ENCODE assay signal across 10 cellular contexts in genomic region chr22:49768961-49769690, GRCh38. TPM values are rescaled to one million over a fixed set of nuclear protein-coding genes. Genes with fewer than 3 reads are reported as not detected.
DNase-seq lines count a peak whose midpoint lies in the region; ATAC-seq and TF ChIP-seq lines count a peak whose summit lies in the region.
"Had no signal": no experiment of that assay in that cellular context is flagged by ENCODE, and none has a peak within 500 bp of the region (broad histone marks: within the 10 kb centered on the region; RNA-seq: fewer than 3 reads in every experiment).

No MANE protein-coding gene starts in this region.

- H4K20me1 ChIP-seq in MM.1S (ENCODE audit: insufficient read depth, low read length) = no peaks in the 10 kb centered on the region

- H3K9me3 ChIP-seq in endodermal cell (ENCODE audit: control insufficient read depth, low read length) (peaks cover 9% of the 10 kb centered on the region), right lobe of liver (peaks cover 0 to 3% (median 0%) of the 10 kb centered on the region in 4 donors), transverse colon (peaks cover 14 to 16% of the 10 kb centered on the region in 2 donors), MM.1S (replicated peaks; ENCODE audit: insufficient read depth, low read length) (no peaks in the 10 kb centered on the region)

- H3K36me3 Mint-ChIP-seq in activated naive CD8-positive, alpha-beta T cell treated with anti-CD3 and anti-CD28 coated beads, Interleukin-2, amount 10 ng/mL, durations not matched to agents 7 days and 5 days = peaks cover 4% of the 10 kb centered on the region
- peaks cover 8% of the 10 kb centered on the region for H3K36me3 Mint-ChIP-seq in activated naive CD8-positive, alpha-beta T cell treated with anti-CD3 and anti-CD28 coated beads, Interleukin-2, amount 50 U/mL, for 24 hours (ENCODE audit: low read depth)
- H3K36me3 Mint-ChIP-seq in endodermal cell (ENCODE audit: low read depth) = peaks cover 18% of the 10 kb centered on the region

- 88 to 89% methylated on average over 6 to 24 of the region's 24 CpGs for WGBS in endodermal cell (ENCODE audit: insufficient coverage in 1 of 2, insufficient read length in 1 of 2), 2 experiments
- no CpG with 5 or more reads among the region's 24 CpGs for WGBS in right lobe of liver (ENCODE audit: insufficient coverage, low coverage, low lambda C conversion rate, missing lambda C conversion rate)
- 61% methylated on average over 24 of the region's 24 CpGs; no CpG with 5 or more reads in 1 of the 2 donors for WGBS in transverse colon (ENCODE audit: low coverage in 1 of 2), 2 donors

- peaks cover 3% of the 10 kb centered on the region; the same call in 1 of the 2 replicates for H3F3A ChIP-seq in MM.1S (ENCODE audit: insufficient read depth, low read length)

- no peak for ATAC-seq in activated naive CD8-positive, alpha-beta T cell treated with anti-CD3 and anti-CD28 coated beads, Interleukin-2, amount 10 ng/mL, durations not matched to agents 7 days and 5 days (ENCODE audit: low read depth)
- ATAC-seq in activated naive CD8-positive, alpha-beta T cell treated with anti-CD3 and anti-CD28 coated beads, Interleukin-2, amount 50 U/mL, for 24 hours = no peak
- peak; percentile 23 to 57 (median 40) for ATAC-seq in right lobe of liver

- H3K27me3 ChIP-seq in endodermal cell (ENCODE audit: control insufficient read depth, insufficient read depth, low read length, poor library complexity, severe bottlenecking) = no peaks in the 10 kb centered on the region
- no peaks in the 10 kb centered on the region for H3K27me3 ChIP-seq in right lobe of liver
- H3K27me3 ChIP-seq in transverse colon = no peaks in the 10 kb centered on the region
- no peaks in the 10 kb centered on the region for H3K27me3 ChIP-seq in MM.1S (replicated peaks; ENCODE audit: insufficient read depth, low read length)

- H3K9me3 Mint-ChIP-seq in activated naive CD8-positive, alpha-beta T cell treated with anti-CD3 and anti-CD28 coated beads, Interleukin-2, amount 10 ng/mL, durations not matched to agents 7 days and 5 days = peaks cover 3% of the 10 kb centered on the region
- peaks cover 6% of the 10 kb centered on the region for H3K9me3 Mint-ChIP-seq in activated naive CD8-positive, alpha-beta T cell treated with anti-CD3 and anti-CD28 coated beads, Interleukin-2, amount 50 U/mL, for 24 hours
- peaks cover 12% of the 10 kb centered on the region for H3K9me3 Mint-ChIP-seq in endodermal cell

- H3K27me3 Mint-ChIP-seq in activated naive CD8-positive, alpha-beta T cell treated with anti-CD3 and anti-CD28 coated beads, Interleukin-2, amount 10 ng/mL, durations not matched to agents 7 days and 5 days = no peaks in the 10 kb centered on the region
- H3K27me3 Mint-ChIP-seq in activated naive CD8-positive, alpha-beta T cell treated with anti-CD3 and anti-CD28 coated beads, Interleukin-2, amount 50 U/mL, for 24 hours = no peaks in the 10 kb centered on the region
- H3K27me3 Mint-ChIP-seq in endodermal cell (ENCODE audit: insufficient read depth) = no peaks in the 10 kb centered on the region
- H3K27me3 Mint-ChIP-seq: B cell had no signal

- TF ChIP-seq CTCF in endodermal cell (conservative IDR thresholded peaks at IDR 0.05) (no peak), right lobe of liver (IDR thresholded peaks at IDR 0.05) (no peak), transverse colon (IDR thresholded peaks at IDR 0.05) (no peak), MM.1S (IDR thresholded peaks at IDR 0.05; ENCODE audit: low read length) (no peak)

- H3K4me3 Mint-ChIP-seq in activated naive CD8-positive, alpha-beta T cell treated with anti-CD3 and anti-CD28 coated beads, Interleukin-2, amount 10 ng/mL, durations not matched to agents 7 days and 5 days = no peak overlapping the region
- no peak overlapping the region for H3K4me3 Mint-ChIP-seq in activated naive CD8-positive, alpha-beta T cell treated with anti-CD3 and anti-CD28 coated beads, Interleukin-2, amount 50 U/mL, for 24 hours
- H3K4me3 Mint-ChIP-seq in endodermal cell = no peak overlapping the region
- H3K4me3 Mint-ChIP-seq: B cell had no signal

- H3K9ac ChIP-seq in endodermal cell (ENCODE audit: extremely low read depth, low read length, poor library complexity, severe bottlenecking) (no peak overlapping the region), MM.1S (ENCODE audit: low read length) (no peak overlapping the region)

- peak; percentile 29 for DNase-seq in activated naive CD8-positive, alpha-beta T cell treated with anti-CD3 and anti-CD28 coated beads, Interleukin-2, amount 10 ng/mL, durations not matched to agents 7 days and 5 days
- no peak for DNase-seq in activated naive CD8-positive, alpha-beta T cell treated with anti-CD3 and anti-CD28 coated beads, Interleukin-2, amount 50 U/mL, for 24 hours
- DNase-seq in endodermal cell (no peak), right lobe of liver (peak; percentile 30 to 57 (median 46)), transverse colon (peak; percentile 7), NCI-H2081 (lab: John Stamatoyannopoulos, UW) (no peak), MM.1S (no peak), DMS153 (lab: John Stamatoyannopoulos, UW) (no peak)
- DNase-seq: NCI-H510A treated with DMSO at 0.1 percent for 48 hours had no signal

- H3K36me3 ChIP-seq in endodermal cell (ENCODE audit: control insufficient read depth, insufficient read depth, low read length) (peaks cover 18% of the 10 kb centered on the region), right lobe of liver (peaks cover 0 to 17% (median 10%) of the 10 kb centered on the region in 4 donors), transverse colon (peaks cover 0 to 8% (median 3%) of the 10 kb centered on the region in 4 donors), MM.1S (replicated peaks; ENCODE audit: insufficient read depth, low read length) (no peaks in the 10 kb centered on the region)

- H3K27ac ChIP-seq in endodermal cell (ENCODE audit: low read depth, low read length) = no peak overlapping the region
- no peak overlapping the region for H3K27ac ChIP-seq in right lobe of liver
- H3K27ac ChIP-seq in transverse colon = no peak overlapping the region
- H3K27ac ChIP-seq in MM.1S (ENCODE audit: low read length) = no peak overlapping the region

- H3K27ac Mint-ChIP-seq in activated naive CD8-positive, alpha-beta T cell treated with anti-CD3 and anti-CD28 coated beads, Interleukin-2, amount 10 ng/mL, durations not matched to agents 7 days and 5 days = no peak overlapping the region
- H3K27ac Mint-ChIP-seq in activated naive CD8-positive, alpha-beta T cell treated with anti-CD3 and anti-CD28 coated beads, Interleukin-2, amount 50 U/mL, for 24 hours = no peak overlapping the region
- peak overlapping the region; percentile 26 for H3K27ac Mint-ChIP-seq in endodermal cell
- H3K27ac Mint-ChIP-seq: B cell had no signal

- intact Hi-C loops in right lobe of liver (cut with DNase I) = loop anchor here (5.0 to 10.0 kb wide), 3 partner anchors 156 to 266 kb away; no protein-coding TSS in a partner anchor
- intact Hi-C loops in transverse colon (cut with DNase I; ENCODE audit: low total_unique reads) = loop anchor here (5.0 kb wide), 2 partner anchors 153 to 223 kb away; no protein-coding TSS in a partner anchor

- POLR2A ChIA-PET in activated naive CD8-positive, alpha-beta T cell treated with anti-CD3 and anti-CD28 coated beads, Interleukin-2, amount 10 ng/mL, durations not matched to agents 7 days and 5 days (lab: Charles Lee) = no interaction called here

- no peaks in the 10 kb centered on the region for H3K79me2 ChIP-seq in MM.1S (ENCODE audit: low read length)

- H3K4me1 Mint-ChIP-seq in activated naive CD8-positive, alpha-beta T cell treated with anti-CD3 and anti-CD28 coated beads, Interleukin-2, amount 10 ng/mL, durations not matched to agents 7 days and 5 days = peaks cover 8% of the 10 kb centered on the region
- H3K4me1 Mint-ChIP-seq in activated naive CD8-positive, alpha-beta T cell treated with anti-CD3 and anti-CD28 coated beads, Interleukin-2, amount 50 U/mL, for 24 hours = peaks cover 14% of the 10 kb centered on the region
- no peaks in the 10 kb centered on the region for H3K4me1 Mint-ChIP-seq in endodermal cell

- TF ChIP-seq EP300 in transverse colon (IDR thresholded peaks at IDR 0.05; ENCODE audit: low read depth) = no peak

- no peaks in the 10 kb centered on the region for H3K9me2 ChIP-seq in MM.1S (replicated peaks; ENCODE audit: insufficient read depth, low read length)

- no peak overlapping the region for H2AFZ ChIP-seq in MM.1S (ENCODE audit: low read length)

- in situ Hi-C loops in transverse colon (cut with MboI; ENCODE audit: low pct_ligation_motif_present in 1 of 4, low pct_unique_long_range_greater_than_20kb in 1 of 4, low sequenced_read_pairs in 3 of 4) = loop anchor here (25.0 kb wide), 1 partner anchor 268 kb away; no protein-coding TSS in a partner anchor

- H3K4me2 ChIP-seq in MM.1S (ENCODE audit: low read depth, low read length) = no peak overlapping the region

- H3K4me3 ChIP-seq in endodermal cell (ENCODE audit: low read length) (no peak overlapping the region), right lobe of liver (no peak overlapping the region), transverse colon (no peak overlapping the region), MM.1S (ENCODE audit: low read length) (no peak overlapping the region)

- H3K4me1 ChIP-seq in endodermal cell (ENCODE audit: control insufficient read depth, insufficient read depth, low read length) (no peaks in the 10 kb centered on the region), right lobe of liver (no peaks in the 10 kb centered on the region), transverse colon (peaks cover 0 to 8% (median 3%) of the 10 kb centered on the region in 4 donors), MM.1S (ENCODE audit: low read length) (no peaks in the 10 kb centered on the region)

- TF ChIP-seq POLR2A in right lobe of liver (IDR thresholded peaks at IDR 0.05) = no peak
- no peak for TF ChIP-seq POLR2A in transverse colon (IDR thresholded peaks at IDR 0.05)

RNA-seq across cellular contexts. Expression of gene BRD1, which starts 58.5 kb away (rescaled TPM):
- total RNA-seq in activated naive CD8-positive, alpha-beta T cell treated with anti-CD3 and anti-CD28 coated beads, Interleukin-2, amount 10 ng/mL, durations not matched to agents 7 days and 5 days = 10 to 100 TPM; 56.7 to 56.9 TPM
- total RNA-seq in endodermal cell (10 to 100 TPM; 49.5 to 54.9 TPM), right lobe of liver (10 to 100 TPM in 5 of 6 experiments, 1 to 10 TPM in 1; 9.3 to 17.8 (median 11.6) TPM), transverse colon (10 to 100 TPM; 43.4 to 70.5 (median 50.3) TPM)
- 39.8 TPM for polyA plus RNA-seq in endodermal cell (2013, experiment 1 of 2)
- 36.7 TPM for polyA plus RNA-seq in endodermal cell (2013, experiment 2 of 2)

Comparison
In these comparisons a context has a peak if more than half of its experiments do, and no peak if none do; other contexts are left out.
1. DNase-seq: peak in activated naive CD8-positive, alpha-beta T cell treated with anti-CD3 and anti-CD28 coated beads, Interleukin-2, amount 10 ng/mL, durations not matched to agents 7 days and 5 days (single experiment), right lobe of liver (3 of 3) and transverse colon (single experiment); none in activated naive CD8-positive, alpha-beta T cell treated with anti-CD3 and anti-CD28 coated beads, Interleukin-2, amount 50 U/mL, for 24 hours (single experiment), endodermal cell (single experiment), NCI-H2081 (0 of 2), MM.1S (single experiment) and DMS153 (single experiment).
2. ATAC-seq: peak in right lobe of liver (4 of 4); none in activated naive CD8-positive, alpha-beta T cell treated with anti-CD3 and anti-CD28 coated beads, Interleukin-2, amount 10 ng/mL, durations not matched to agents 7 days and 5 days (single experiment) and activated naive CD8-positive, alpha-beta T cell treated with anti-CD3 and anti-CD28 coated beads, Interleukin-2, amount 50 U/mL, for 24 hours (single experiment).